Comparison of ENCODE assay signal across 8 cellular contexts in the genomic region with DNA sequence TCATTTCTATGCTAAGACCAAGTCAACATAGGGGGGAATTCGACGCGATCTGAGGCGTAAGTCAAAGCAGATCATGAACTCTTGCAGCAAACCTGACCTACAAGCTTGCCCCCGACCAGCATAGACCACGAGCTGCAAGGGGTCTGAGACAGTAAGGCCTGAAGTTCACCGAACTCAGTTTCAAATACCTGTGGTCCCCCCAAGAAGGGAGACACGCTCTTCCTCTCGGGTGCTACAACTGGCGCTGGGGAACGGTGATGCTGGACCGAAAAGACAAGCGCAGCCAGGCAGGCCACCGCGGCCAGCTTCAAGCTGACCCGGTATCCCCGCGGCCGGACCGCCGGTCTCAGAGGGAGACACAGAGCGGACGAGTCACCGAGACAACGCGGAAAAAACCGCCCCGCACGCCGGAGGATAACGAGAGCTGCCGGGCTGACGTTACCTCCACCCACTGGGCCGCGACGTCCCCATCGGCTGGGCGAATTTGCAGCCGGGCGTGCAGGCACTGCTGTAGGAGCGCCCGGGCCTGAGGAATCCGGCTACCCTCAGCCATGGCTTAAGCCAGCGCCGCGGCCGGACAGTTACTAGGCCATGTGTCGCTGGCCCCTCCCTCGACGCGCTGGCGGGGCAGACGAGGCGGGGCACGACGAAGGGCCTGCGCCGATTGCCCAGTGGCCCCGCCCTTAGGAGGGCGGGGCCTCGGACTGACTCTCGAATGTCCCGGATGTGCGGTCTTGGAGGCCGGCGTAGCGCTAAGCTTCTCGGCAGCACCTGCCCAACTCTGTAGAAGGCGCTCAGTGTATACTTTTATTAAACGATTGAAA. TPM values are rescaled to one million over a fixed set of nuclear protein-coding genes. Genes with fewer than 3 reads are reported as not detected.
A peak's percentile ranks its signal among the peaks of the same experiment; 100 is the strongest.
DNase-seq lines count a peak whose midpoint lies in the region; ATAC-seq and TF ChIP-seq lines count a peak whose summit lies in the region.

A gene (minus strand): TSS at position 666 of the 824 bp plus-strand sequence. CDS start 113 bp downstream, at position 553.

- ATAC-seq in natural killer cell: peak; percentile 97 to 100 (median 98)

- peak within 1 kb of the TSS; percentile 84 for H3K4me2 ChIP-seq in fibroblast of lung (ENCODE audit: extremely low read depth, insufficient read depth, low read length)

- intact Hi-C loops in activated T-helper 2 cell treated with anti-CD3 and anti-CD28 coated beads, Interferon-gamma antibody, Interleukin-2, Interleukin-4, amounts not matched to agents 10 μg/mL and 5 μg/mL and 100 μg/mL, durations not matched to agents 14 hours and 24 hours and 36 hours (cut with micrococcal nuclease): loop anchor here (1.0 to 5.0 kb wide), 8 partner anchors 37 to 745 kb away; a partner anchor contains a TSS
- intact Hi-C loops in natural killer cell (cut with micrococcal nuclease): loop anchor here (1.0 kb wide), 2 partner anchors 37 to 104 kb away; a partner anchor contains a TSS

- peaks cover 9% of the 10 kb centered on the region for H3K36me3 Mint-ChIP-seq in activated T-helper 2 cell treated with anti-CD3 and anti-CD28 coated beads, Interferon-gamma antibody, Interleukin-2, Interleukin-4, amounts not matched to agents 10 μg/mL and 5 μg/mL and 100 μg/mL, durations not matched to agents 14 hours and 24 hours and 36 hours (ENCODE audit: low read depth)
- H3K36me3 Mint-ChIP-seq in natural killer cell: no peaks in the 10 kb centered on the region

- DNase-seq in EH (ENCODE audit: low read depth) (peak; percentile 95), GOT3 (lab: John Stamatoyannopoulos, UW) (peak; percentile 41), RPMI8226 (peak; percentile 94), fibroblast of lung (ENCODE audit: low read depth in 2 of 2) (peak; percentile 91 to 95), natural killer cell (peak; percentile 87)
- peak; percentile 86 for DNase-seq in activated T-helper 2 cell treated with anti-CD3 and anti-CD28 coated beads, Interferon-gamma antibody, Interleukin-2, Interleukin-4, amounts not matched to agents 10 μg/mL and 5 μg/mL and 100 μg/mL, durations not matched to agents 14 hours and 24 hours and 36 hours (ENCODE audit: low spot score)
- peak; percentile 89 for DNase-seq in stimulated activated naive CD4-positive, alpha-beta T cell treated with Interleukin-2 at 50 U/mL for 16 hours (lab: John Stamatoyannopoulos, UW)

- H3K4me1 ChIP-seq in fibroblast of lung (ENCODE audit: control insufficient read depth, extremely low read depth, insufficient read depth, low read length): peaks cover 2% of the 10 kb centered on the region

- H2AFZ ChIP-seq in fibroblast of lung (ENCODE audit: low read length): peak within 1 kb of the TSS; percentile 94

- H4K20me1 ChIP-seq in fibroblast of lung (ENCODE audit: control insufficient read depth, extremely low read depth, insufficient read depth, low read length): no peaks in the 10 kb centered on the region

- no peaks in the 10 kb centered on the region for H3K36me3 ChIP-seq in fibroblast of lung (ENCODE audit: control insufficient read depth, insufficient read depth, low read length)

- peak within 1 kb of the TSS; percentile 85 for H3K27ac ChIP-seq in fibroblast of lung (ENCODE audit: insufficient read depth, low read length)

- H3K27ac Mint-ChIP-seq in activated T-helper 2 cell treated with anti-CD3 and anti-CD28 coated beads, Interferon-gamma antibody, Interleukin-2, Interleukin-4, amounts not matched to agents 10 μg/mL and 5 μg/mL and 100 μg/mL, durations not matched to agents 14 hours and 24 hours and 36 hours: peak within 1 kb of the TSS; percentile 97
- H3K27ac Mint-ChIP-seq in natural killer cell: peak within 1 kb of the TSS; percentile 87 to 91

- TF ChIP-seq CTCF in LNCAP (IDR thresholded peaks at IDR 0.05) (peak; percentile 20; the same call in 1 of the 2 replicates), fibroblast of lung (conservative IDR thresholded peaks at IDR 0.05 in 1 of 2, IDR thresholded peaks at IDR 0.05 in 1 of 2; ENCODE audit: low read depth in 1 of 2, low read length in 2 of 2) (no peak), natural killer cell (IDR thresholded peaks at IDR 0.05) (no peak)

- H3K9me3 Mint-ChIP-seq in activated T-helper 2 cell treated with anti-CD3 and anti-CD28 coated beads, Interferon-gamma antibody, Interleukin-2, Interleukin-4, amounts not matched to agents 10 μg/mL and 5 μg/mL and 100 μg/mL, durations not matched to agents 14 hours and 24 hours and 36 hours: no peaks in the 10 kb centered on the region
- H3K9me3 Mint-ChIP-seq in natural killer cell: no peaks in the 10 kb centered on the region

- H3K27me3 ChIP-seq in fibroblast of lung (ENCODE audit: control insufficient read depth, insufficient read depth, low read length): no peaks in the 10 kb centered on the region

- H3K4me3 Mint-ChIP-seq in activated T-helper 2 cell treated with anti-CD3 and anti-CD28 coated beads, Interferon-gamma antibody, Interleukin-2, Interleukin-4, amounts not matched to agents 10 μg/mL and 5 μg/mL and 100 μg/mL, durations not matched to agents 14 hours and 24 hours and 36 hours (ENCODE audit: low read depth): peak within 1 kb of the TSS; percentile 98
- peak within 1 kb of the TSS; percentile 94 for H3K4me3 Mint-ChIP-seq in natural killer cell

- peaks cover 3% of the 10 kb centered on the region for H3K79me2 ChIP-seq in fibroblast of lung (ENCODE audit: control insufficient read depth, insufficient read depth, low read length)

- H3K9ac ChIP-seq in fibroblast of lung (ENCODE audit: insufficient read depth, low read length): peak within 1 kb of the TSS; percentile 84

- H3K4me1 Mint-ChIP-seq in activated T-helper 2 cell treated with anti-CD3 and anti-CD28 coated beads, Interferon-gamma antibody, Interleukin-2, Interleukin-4, amounts not matched to agents 10 μg/mL and 5 μg/mL and 100 μg/mL, durations not matched to agents 14 hours and 24 hours and 36 hours (ENCODE audit: low read depth): peaks cover 24% of the 10 kb centered on the region
- H3K4me1 Mint-ChIP-seq in natural killer cell: peaks cover 29 to 32% of the 10 kb centered on the region in 2 donors

- H3K9me3 ChIP-seq in fibroblast of lung (ENCODE audit: control insufficient read depth, insufficient read depth, low read depth, low read length): no peaks in the 10 kb centered on the region

- H3K4me3 ChIP-seq in fibroblast of lung (replicated peaks in 1 of 4; ENCODE audit: control extremely low read depth in 1 of 4, insufficient read depth in 1 of 4, low read depth in 3 of 4, low read length in 4 of 4): peak within 1 kb of the TSS; percentile 77 to 92 (median 81)

- H3K27me3 Mint-ChIP-seq in activated T-helper 2 cell treated with anti-CD3 and anti-CD28 coated beads, Interferon-gamma antibody, Interleukin-2, Interleukin-4, amounts not matched to agents 10 μg/mL and 5 μg/mL and 100 μg/mL, durations not matched to agents 14 hours and 24 hours and 36 hours (ENCODE audit: low read depth): peaks cover 1% of the 10 kb centered on the region
- H3K27me3 Mint-ChIP-seq in natural killer cell (ENCODE audit: low read depth in 2 of 2): peaks cover 7 to 11% of the 10 kb centered on the region in 2 donors

RNA-seq across cellular contexts. Expression of the gene that starts here (rescaled TPM):
- total RNA-seq in activated T-helper 2 cell treated with anti-CD3 and anti-CD28 coated beads, Interferon-gamma antibody, Interleukin-2, Interleukin-4, amounts not matched to agents 10 μg/mL and 5 μg/mL and 100 μg/mL, durations not matched to agents 14 hours and 24 hours and 36 hours: 26.7 and 26.9 TPM in 2 replicates
- total RNA-seq in fibroblast of lung (34.7 and 40.8 TPM in 2 replicates), natural killer cell (10 to 100 TPM in 1 of 3 donors, 1 to 10 TPM in 2; 6.6 to 11.9 (median 7.4) TPM)
- 25.1 and 25.4 TPM in 2 replicates for polyA plus RNA-seq in fibroblast of lung
- 12.6 and 14.5 TPM in 2 replicates for polyA plus RNA-seq in fibroblast of lung (2012)
- 3.1 and 4.1 TPM in 2 replicates for polyA minus RNA-seq in fibroblast of lung (ENCODE audit: low replicate concordance)

Comparison
In these comparisons a context has a peak if more than half of its experiments do, and no peak if none do; other contexts are left out.
1. Peak in every context shown above with its lines: DNase-seq, ATAC-seq, H3K4me3 ChIP-seq and H3K27ac ChIP-seq.
2. DNase-seq: peak in every context shown above with its lines; median percentile 95 in EH; 94 in RPMI8226; 93 in fibroblast of lung; 89 in stimulated activated naive CD4-positive, alpha-beta T cell treated with Interleukin-2 at 50 U/mL for 16 hours; 87 in natural killer cell; 86 in activated T-helper 2 cell treated with anti-CD3 and anti-CD28 coated beads, Interferon-gamma antibody, Interleukin-2, Interleukin-4, amounts not matched to agents 10 μg/mL and 5 μg/mL and 100 μg/mL, durations not matched to agents 14 hours and 24 hours and 36 hours; 41 in GOT3.